Comparison of ENCODE assay signal across 8 cellular contexts in genomic region chr1:31422505-31423319, GRCh38. TPM values are rescaled to one million over a fixed set of nuclear protein-coding genes. Genes with fewer than 3 reads are reported as not detected.
A peak's percentile ranks its signal among the peaks of the same experiment; 100 is the strongest.
DNase-seq lines count a peak whose midpoint lies in the region; ATAC-seq and TF ChIP-seq lines count a peak whose summit lies in the region.

No MANE protein-coding gene starts in this region.

- no peaks in the 10 kb centered on the region for H4K20me1 ChIP-seq in Loucy (ENCODE audit: insufficient read depth, low read length, poor library complexity, severe bottlenecking)
- H4K20me1 ChIP-seq in SU-DHL-6 (ENCODE audit: low read depth, low read length): no peaks in the 10 kb centered on the region

- no peaks in the 10 kb centered on the region for H3K27me3 ChIP-seq in Loucy (ENCODE audit: insufficient read depth, low read length, poor library complexity, severe bottlenecking)
- no peaks in the 10 kb centered on the region for H3K27me3 ChIP-seq in SU-DHL-6 (ENCODE audit: low read length)

- intact Hi-C loops in left cardiac atrium (cut with DNase I): loop anchor here (2.0 to 10.0 kb wide), 3 partner anchors 28 to 238 kb away; no protein-coding TSS in a partner anchor

- H3K27me3 Mint-ChIP-seq in activated naive CD8-positive, alpha-beta T cell treated with anti-CD3 and anti-CD28 coated beads, Interleukin-2, amount 50 U/mL, for 24 hours: peaks cover 18% of the 10 kb centered on the region

- H3K27ac Mint-ChIP-seq in activated naive CD8-positive, alpha-beta T cell treated with anti-CD3 and anti-CD28 coated beads, Interleukin-2, amount 50 U/mL, for 24 hours: no peak overlapping the region

- H3K4me1 Mint-ChIP-seq in activated naive CD8-positive, alpha-beta T cell treated with anti-CD3 and anti-CD28 coated beads, Interleukin-2, amount 50 U/mL, for 24 hours: peaks cover 9% of the 10 kb centered on the region

- H3K79me2 ChIP-seq in Loucy (ENCODE audit: insufficient read depth, low read length) (no peaks in the 10 kb centered on the region), SU-DHL-6 (ENCODE audit: insufficient read depth, low read length) (no peaks in the 10 kb centered on the region)

- H3K4me1 ChIP-seq in Loucy (ENCODE audit: insufficient read depth, low read length, poor library complexity, severe bottlenecking): peaks cover 11% of the 10 kb centered on the region

- H3F3A ChIP-seq in Loucy (ENCODE audit: low read depth) (no peaks in the 10 kb centered on the region), SU-DHL-6 (ENCODE audit: insufficient read depth) (peaks cover 5% of the 10 kb centered on the region)

- H3K9ac ChIP-seq in Loucy (ENCODE audit: low read depth, low read length, poor library complexity, severe bottlenecking) (no peak overlapping the region), SU-DHL-6 (ENCODE audit: low read length) (no peak overlapping the region; the same call in 1 of the 2 replicates)

- H3K4me3 ChIP-seq in Loucy (ENCODE audit: low read length, poor library complexity, severe bottlenecking): peak overlapping the region; percentile 59
- H3K4me3 ChIP-seq in SU-DHL-6 (ENCODE audit: insufficient read depth, low read length, poor library complexity, severe bottlenecking): peak overlapping the region; percentile 20

- no peaks in the 10 kb centered on the region for H3K36me3 ChIP-seq in Loucy (ENCODE audit: insufficient read depth, low read length)
- no peaks in the 10 kb centered on the region for H3K36me3 ChIP-seq in SU-DHL-6 (ENCODE audit: low read length)

- H3K9me3 Mint-ChIP-seq in activated naive CD8-positive, alpha-beta T cell treated with anti-CD3 and anti-CD28 coated beads, Interleukin-2, amount 50 U/mL, for 24 hours: no peaks in the 10 kb centered on the region

- no peaks in the 10 kb centered on the region for H3K36me3 Mint-ChIP-seq in activated naive CD8-positive, alpha-beta T cell treated with anti-CD3 and anti-CD28 coated beads, Interleukin-2, amount 50 U/mL, for 24 hours (ENCODE audit: low read depth)

- H3K4me3 Mint-ChIP-seq in activated naive CD8-positive, alpha-beta T cell treated with anti-CD3 and anti-CD28 coated beads, Interleukin-2, amount 50 U/mL, for 24 hours: no peak overlapping the region

- DNase-seq in NCI-H1436 (lab: John Stamatoyannopoulos, UW) (peak; percentile 32), NCI-H1436 treated with DMSO at 0.1 percent for 48 hours (lab: John Stamatoyannopoulos, UW) (no peak), left cardiac atrium (peak; percentile 62), renal cortical epithelial cell (ENCODE audit: low read depth) (peak; percentile 87)
- DNase-seq in activated naive CD8-positive, alpha-beta T cell treated with anti-CD3 and anti-CD28 coated beads, Interleukin-2, amount 50 U/mL, for 24 hours: peak; percentile 76

- H3K4me2 ChIP-seq in Loucy (ENCODE audit: low read depth, low read length, poor library complexity, severe bottlenecking): peak overlapping the region; percentile 71
- peak overlapping the region; percentile 64 for H3K4me2 ChIP-seq in SU-DHL-6 (ENCODE audit: low read depth, low read length, poor library complexity, severe bottlenecking)

- peak overlapping the region; percentile 67 for H3K27ac ChIP-seq in SU-DHL-6 (ENCODE audit: low read depth, low read length)

- no peak overlapping the region for H2AFZ ChIP-seq in Loucy (ENCODE audit: low read length)
- no peak overlapping the region for H2AFZ ChIP-seq in SU-DHL-6 (ENCODE audit: low read depth, low read length, severe bottlenecking)

- peak; percentile 83 for ATAC-seq in activated naive CD8-positive, alpha-beta T cell treated with anti-CD3 and anti-CD28 coated beads, Interleukin-2, amount 50 U/mL, for 24 hours
- ATAC-seq in left cardiac atrium (peak; percentile 81 to 92), GM18873 (IDR thresholded peaks at IDR 0.05; ENCODE audit: low FRiP score, unreplicated experiment) (no peak)

- H3K9me2 ChIP-seq in Loucy (replicated peaks; ENCODE audit: low read depth, low read length) (no peaks in the 10 kb centered on the region), SU-DHL-6 (replicated peaks; ENCODE audit: insufficient read depth, low read length) (no peaks in the 10 kb centered on the region)

- H3K9me3 ChIP-seq in Loucy (ENCODE audit: insufficient read depth, low read depth, low read length): no peaks in the 10 kb centered on the region
- no peaks in the 10 kb centered on the region for H3K9me3 ChIP-seq in SU-DHL-6 (ENCODE audit: insufficient read depth, low read length)

- peak; percentile 94 for TF ChIP-seq CTCF in Loucy (conservative IDR thresholded peaks at IDR 0.05; ENCODE audit: low read length)
- peak; percentile 71 for TF ChIP-seq CTCF in SU-DHL-6 (IDR thresholded peaks at IDR 0.05; ENCODE audit: insufficient read depth, low read length, poor library complexity, severe bottlenecking)

RNA-seq across cellular contexts. Expression of gene SERINC2, which starts 9.7 kb away (rescaled TPM):
- 1 to 10 TPM; 2.4 to 2.9 TPM for total RNA-seq in left cardiac atrium
- total RNA-seq in renal cortical epithelial cell: 16.5 and 38.6 TPM in 2 replicates

RNA-seq across cellular contexts. Expression of gene FABP3, which starts 49.8 kb away (rescaled TPM):
- 1,000 to 10,000 TPM; 2,432 to 3,075 TPM for total RNA-seq in left cardiac atrium
- total RNA-seq in renal cortical epithelial cell: 11.3 and 74.1 TPM in 2 replicates

Comparison
In these comparisons a context has a peak if more than half of its experiments do, and no peak if none do; other contexts are left out.
1. RNA of gene FABP3, which starts 49.8 kb away (total RNA-seq): 2,432 to 3,075 TPM in left cardiac atrium; 11.3 to 74.1 TPM in renal cortical epithelial cell; every median in the first group is over 10 times any median in the second.